8 cellular contexts compared by ENCODE assay signal in genomic region chrX:123422875-123423274, GRCh38.
DNase-seq lines count a peak whose midpoint lies in the region; ATAC-seq and TF ChIP-seq lines count a peak whose summit lies in the region.

No MANE protein-coding gene starts in this region.

- no peak overlapping the region for H3K9ac ChIP-seq in OCI-LY3 (ENCODE audit: low read length)
- no peak overlapping the region for H3K9ac ChIP-seq in fibroblast of lung (ENCODE audit: insufficient read depth, low read length)
- no peak overlapping the region for H3K9ac ChIP-seq in smooth muscle cell (ENCODE audit: low read depth)

- peaks cover 41% of the 10 kb centered on the region for H3K4me1 ChIP-seq in OCI-LY3 (ENCODE audit: low read length)
- H3K4me1 ChIP-seq in fibroblast of lung (ENCODE audit: control insufficient read depth, extremely low read depth, insufficient read depth, low read length) = no peaks in the 10 kb centered on the region
- H3K4me1 ChIP-seq in smooth muscle cell (ENCODE audit: low read depth) = no peaks in the 10 kb centered on the region

- intact Hi-C loops in Right ventricle myocardium inferior (cut with DNase I) (loop anchor here (5.0 kb wide), 1 partner anchor 251 kb away; no protein-coding TSS in a partner anchor), cardiac septum (cut with DNase I) (loop anchor here (10.0 kb wide), 1 partner anchor 238 kb away; the partner anchor contains the start of gene GRIA3)

- H3K79me2 ChIP-seq in OCI-LY3 (ENCODE audit: low read length) (no peaks in the 10 kb centered on the region), fibroblast of lung (ENCODE audit: control insufficient read depth, insufficient read depth, low read length) (no peaks in the 10 kb centered on the region), smooth muscle cell (ENCODE audit: low read depth) (no peaks in the 10 kb centered on the region)

- H2AFZ ChIP-seq in OCI-LY3 (ENCODE audit: low read depth, low read length) (no peak overlapping the region), fibroblast of lung (ENCODE audit: low read length) (no peak overlapping the region), smooth muscle cell (ENCODE audit: low read depth) (no peak overlapping the region)

- 42% methylated on average over 1 of the region's 1 CpG for WGBS in smooth muscle cell (ENCODE audit: low lambda C conversion rate)

- H3K36me3 ChIP-seq in OCI-LY3 (replicated peaks; ENCODE audit: low read depth, low read length) (no peaks in the 10 kb centered on the region), fibroblast of lung (ENCODE audit: control insufficient read depth, insufficient read depth, low read length) (no peaks in the 10 kb centered on the region), smooth muscle cell (ENCODE audit: low read depth) (no peaks in the 10 kb centered on the region)

- no peaks in the 10 kb centered on the region for H3K9me3 ChIP-seq in OCI-LY3 (ENCODE audit: insufficient read depth, low read length)
- H3K9me3 ChIP-seq in fibroblast of lung (ENCODE audit: control insufficient read depth, insufficient read depth, low read depth, low read length) = no peaks in the 10 kb centered on the region
- H3K9me3 ChIP-seq in smooth muscle cell (replicated peaks; ENCODE audit: low read depth) = no peaks in the 10 kb centered on the region

- H3F3A ChIP-seq in smooth muscle cell (ENCODE audit: low read depth) = no peaks in the 10 kb centered on the region

- H4K20me1 ChIP-seq in OCI-LY3 (ENCODE audit: insufficient read depth, low read length) (no peaks in the 10 kb centered on the region), fibroblast of lung (ENCODE audit: control insufficient read depth, extremely low read depth, insufficient read depth, low read length) (no peaks in the 10 kb centered on the region), smooth muscle cell (ENCODE audit: low read depth) (no peaks in the 10 kb centered on the region)

- H3K4me3 ChIP-seq in OCI-LY3 (ENCODE audit: low read length) (no peak overlapping the region), fibroblast of lung (replicated peaks in 1 of 4; ENCODE audit: control extremely low read depth in 1 of 4, insufficient read depth in 1 of 4, low read depth in 3 of 4, low read length in 4 of 4) (no peak overlapping the region), smooth muscle cell (no peak overlapping the region)

- H3K27ac ChIP-seq in OCI-LY3 (ENCODE audit: low read length) (no peak overlapping the region), fibroblast of lung (ENCODE audit: insufficient read depth, low read length) (no peak overlapping the region), smooth muscle cell (ENCODE audit: low read depth) (no peak overlapping the region)

- H3K4me2 ChIP-seq in OCI-LY3 (ENCODE audit: low read length) = no peak overlapping the region
- H3K4me2 ChIP-seq in fibroblast of lung (ENCODE audit: extremely low read depth, insufficient read depth, low read length) = no peak overlapping the region
- no peak overlapping the region for H3K4me2 ChIP-seq in smooth muscle cell

- DNase-seq in Right ventricle myocardium inferior (ENCODE audit: missing footprints) (peak; percentile 46), cardiac septum (ENCODE audit: low spot score) (no peak), fibroblast of lung (ENCODE audit: low read depth in 2 of 2) (peak; percentile 32 to 44), smooth muscle cell (lab: John Stamatoyannopoulos, UW; ENCODE audit: unreplicated experiment) (no peak), NCI-H226 (no peak)
- DNase-seq in activated T-cell treated with anti-CD3 and anti-CD28 coated beads, Interleukin-2, amount 50 U/mL, for 48 hours = no peak

- H3K27me3 ChIP-seq in OCI-LY3 (ENCODE audit: low read depth, low read length) (no peaks in the 10 kb centered on the region), fibroblast of lung (ENCODE audit: control insufficient read depth, insufficient read depth, low read length) (no peaks in the 10 kb centered on the region), smooth muscle cell (ENCODE audit: low read depth) (no peaks in the 10 kb centered on the region)

- TF ChIP-seq CTCF in OCI-LY3 (IDR thresholded peaks at IDR 0.05; ENCODE audit: low read depth, low read length) (peak; percentile 86), fibroblast of lung (conservative IDR thresholded peaks at IDR 0.05 in 1 of 2, IDR thresholded peaks at IDR 0.05 in 1 of 2; ENCODE audit: low read depth in 1 of 2, low read length in 2 of 2) (peak; percentile 72 to 74), smooth muscle cell (IDR thresholded peaks at IDR 0.05; ENCODE audit: borderline replicate concordance, insufficient read depth, poor library complexity, severe bottlenecking) (peak; percentile 60)

- ATAC-seq in Right ventricle myocardium inferior (no peak), GM19397 (IDR thresholded peaks at IDR 0.05; ENCODE audit: unreplicated experiment) (no peak)

Comparison
In these comparisons a context has a peak if more than half of its experiments do, and no peak if none do; other contexts are left out.
1. DNase-seq: peak in Right ventricle myocardium inferior (single experiment) and fibroblast of lung (2 of 2); none in cardiac septum (single experiment), smooth muscle cell (single experiment), NCI-H226 (single experiment) and activated T-cell treated with anti-CD3 and anti-CD28 coated beads, Interleukin-2, amount 50 U/mL, for 48 hours (0 of 2).
2. Peak in every context shown above with its lines, with median percentiles within 50 percentile points of each other: CTCF ChIP-seq.